Comparison of ENCODE assay signal across 17 cellular contexts in genomic region chr17:77398274-77398673, GRCh38.
DNase-seq lines count a peak whose midpoint lies in the region; ATAC-seq and TF ChIP-seq lines count a peak whose summit lies in the region.
"Had no signal": no experiment of that assay in that cellular context is flagged by ENCODE, and none has a peak within 500 bp of the region (broad histone marks: within the 10 kb centered on the region; RNA-seq: fewer than 3 reads in every experiment).

No MANE protein-coding gene starts in this region.

- TF ChIP-seq CTCF in RWPE1 (conservative IDR thresholded peaks at IDR 0.05; ENCODE audit: low read depth) (no peak), gastroesophageal sphincter (IDR thresholded peaks at IDR 0.05) (no peak)

- H3K27me3 ChIP-seq in gastroesophageal sphincter (no peaks in the 10 kb centered on the region), stomach smooth muscle (ENCODE audit: control insufficient read depth in 1 of 2, insufficient read depth in 2 of 2, low read length in 2 of 2) (no peaks in the 10 kb centered on the region)

- peaks cover 0 to 15% of the 10 kb centered on the region in 2 donors for H3K36me3 ChIP-seq in gastroesophageal sphincter
- peaks cover 7 to 13% of the 10 kb centered on the region in 2 donors for H3K36me3 ChIP-seq in stomach smooth muscle (ENCODE audit: control insufficient read depth in 2 of 2, insufficient read depth in 2 of 2, low read length in 2 of 2)

- CTCF ChIA-PET in RWPE1 (lab: Yijun Ruan, JAX) = interaction anchor here (0.6 kb wide), 1 partner anchor 620 kb away, joined by 3 read pairs; no protein-coding TSS in a partner anchor

- POLR2A ChIA-PET in RWPE1 (lab: Yijun Ruan, JAX; ENCODE audit: low non-redundant PET) = no interaction called here

- TF ChIP-seq POLR2A in gastroesophageal sphincter (IDR thresholded peaks at IDR 0.05) = no peak

- H3K4me1 ChIP-seq in gastroesophageal sphincter (peaks cover 8 to 100% (median 43%) of the 10 kb centered on the region in 3 donors), stomach smooth muscle (ENCODE audit: control insufficient read depth, insufficient read depth, low read length) (peaks cover 55% of the 10 kb centered on the region)

- H3K9ac ChIP-seq in stomach smooth muscle (ENCODE audit: low read length in 2 of 2) = no peak overlapping the region

- H3K9me3 ChIP-seq in gastroesophageal sphincter = no peaks in the 10 kb centered on the region
- no peaks in the 10 kb centered on the region for H3K9me3 ChIP-seq in stomach smooth muscle (ENCODE audit: control insufficient read depth in 2 of 2, low read length in 2 of 2)
- H3K9me3 ChIP-seq: mucosa of descending colon had no signal

- no peak for TF ChIP-seq EP300 in gastroesophageal sphincter (IDR thresholded peaks at IDR 0.05)

- H3K4me3 ChIP-seq in gastroesophageal sphincter (no peak overlapping the region), stomach smooth muscle (ENCODE audit: low read length in 2 of 2) (no peak overlapping the region)
- H3K4me3 ChIP-seq: mucosa of descending colon had no signal

- ATAC-seq in Right ventricle myocardium inferior (no peak), Right ventricle myocardium superior (ENCODE audit: poor library complexity) (no peak), gastroesophageal sphincter (no peak)
- ATAC-seq: mucosa of descending colon, WTC11 had no signal

- H3K27ac ChIP-seq in RWPE1 = peak overlapping the region; percentile 55
- peak overlapping the region in 3 of 4 donors; percentile 13 to 96 (median 91) for H3K27ac ChIP-seq in gastroesophageal sphincter
- peak overlapping the region; percentile 75 for H3K27ac ChIP-seq in stomach smooth muscle (ENCODE audit: low read length)
- no peak overlapping the region for H3K27ac ChIP-seq in caudate nucleus (ENCODE audit: low read depth, low read length)
- H3K27ac ChIP-seq: epithelial cell of prostate had no signal

- intact Hi-C loops in Right ventricle myocardium inferior (cut with DNase I) (no loop called here), Right ventricle myocardium superior (cut with DNase I) (no loop called here)

- 67% methylated on average over 4 of the region's 11 CpGs; no CpG with 5 or more reads in 1 of the 2 donors for WGBS in gastroesophageal sphincter (ENCODE audit: low coverage in 1 of 2), 2 donors

- DNase-seq in Right ventricle myocardium inferior (ENCODE audit: missing footprints) (peak; percentile 51), Right ventricle myocardium superior (no peak), RWPE1 (ENCODE audit: low spot score) (no peak), NCI-H146 treated with DMSO at 0.1 percent for 48 hours (lab: John Stamatoyannopoulos, UW; ENCODE audit: unreplicated experiment) (no peak), caudate nucleus (lab: John Stamatoyannopoulos, UW) (no peak), cerebellar cortex (ENCODE audit: low spot score) (no peak)
- DNase-seq: activated naive CD4-positive, alpha-beta T cell; H7; KBM-7; mucosa of descending colon; NCI-H2081; NCI-H446 treated with DMSO at 0.1 percent for 48 hours; stimulated activated CD4-positive, alpha-beta T cell treated with anti-CD3 and anti-CD28 coated beads, Interleukin-2, amount 100 ng/mL, for 24 hours had no signal
